27 cellular contexts compared by ENCODE assay signal in the genomic region with DNA sequence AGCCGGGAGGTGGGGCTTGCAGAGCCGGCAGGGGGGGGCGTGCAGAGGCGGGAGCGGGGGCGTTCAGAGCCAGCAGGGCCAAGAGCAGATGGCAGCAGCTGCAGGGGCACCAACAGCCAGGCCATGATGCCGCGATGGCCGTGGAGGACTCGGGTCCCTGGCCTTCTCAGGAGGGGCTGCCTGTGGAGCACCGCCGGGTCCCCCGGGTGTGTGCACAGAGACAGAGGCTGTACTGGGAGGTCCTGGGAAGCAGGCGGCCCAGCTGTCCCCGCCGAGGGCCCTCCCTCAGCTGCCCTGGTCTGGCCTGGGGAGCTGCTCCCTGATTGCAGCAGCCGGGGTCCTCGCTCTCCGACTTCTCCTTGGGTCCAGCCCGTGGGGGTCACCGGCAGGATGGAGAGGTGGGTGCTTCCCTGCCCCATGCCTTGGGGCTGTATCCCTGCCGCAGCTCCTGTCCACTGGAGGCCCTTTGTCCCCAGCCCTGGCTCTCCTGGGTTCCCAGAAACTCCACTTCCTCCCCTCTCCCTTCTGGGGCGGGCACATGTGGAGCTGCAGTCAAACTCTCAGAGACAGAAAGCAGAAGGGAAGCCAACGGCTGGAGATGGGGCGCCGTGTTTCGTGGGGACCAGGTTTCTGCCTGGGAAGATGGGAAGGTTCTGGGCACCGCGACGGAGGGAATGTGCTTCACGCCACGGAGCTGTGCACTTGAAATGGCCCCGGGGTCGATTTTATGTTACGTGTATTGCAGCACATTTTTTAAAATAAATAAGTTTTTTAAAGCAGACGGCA.
"Had no signal": no experiment of that assay in that cellular context is flagged by ENCODE, and none has a peak within 500 bp of the region (broad histone marks: within the 10 kb centered on the region; RNA-seq: fewer than 3 reads in every experiment).

No MANE protein-coding gene starts in this region.

- H3K27me3 ChIP-seq: pancreas had no signal

- H3K4me3 ChIP-seq: adrenal gland, body of pancreas, heart right ventricle, left lung, pancreas, psoas muscle, spleen, tibial nerve had no signal

- H3K4me1 ChIP-seq: adrenal gland, body of pancreas, left lung, pancreas, psoas muscle, spleen, tibial nerve had no signal

- H3K36me3 ChIP-seq: adrenal gland, heart right ventricle, left lung, pancreas, spleen, tibial nerve had no signal

- H3K9me3 ChIP-seq: adrenal gland, body of pancreas, heart right ventricle, left lung, pancreas, psoas muscle, spleen, tibial nerve had no signal

- H3K9me3 Mint-ChIP-seq: activated CD4-positive, alpha-beta memory T cell treated with anti-CD3 and anti-CD28 coated beads for 36 hours; activated CD4-positive, alpha-beta T cell treated with anti-CD3 and anti-CD28 coated beads, Interleukin-2, amount 10 ng/mL, durations not matched to agents 24 days and 14 days; activated naive CD4-positive, alpha-beta T cell treated with anti-CD3 and anti-CD28 coated beads for 36 hours; activated naive CD8-positive, alpha-beta T cell treated with anti-CD3 and anti-CD28 coated beads for 36 hours; activated T-helper 1 cell treated with anti-CD3 and anti-CD28 coated beads, Interleukin-12 subunit alpha, Interleukin-12 subunit beta, Interleukin-2, Interleukin-4 antibody, amounts not matched to agents 30 ng/mL and 10 ng/mL and 1 ng/mL, durations not matched to agents 14 hours and 24 hours and 36 hours; endodermal cell; nephron progenitor cell had no signal

- H3K36me3 Mint-ChIP-seq: activated CD4-positive, alpha-beta memory T cell treated with anti-CD3 and anti-CD28 coated beads for 36 hours; activated naive CD8-positive, alpha-beta T cell treated with anti-CD3 and anti-CD28 coated beads for 36 hours had no signal

- H3K4me3 Mint-ChIP-seq: activated CD4-positive, alpha-beta memory T cell treated with anti-CD3 and anti-CD28 coated beads for 36 hours; activated CD4-positive, alpha-beta T cell treated with anti-CD3 and anti-CD28 coated beads, Interleukin-2, amount 10 ng/mL, durations not matched to agents 24 days and 14 days; activated naive CD4-positive, alpha-beta T cell treated with anti-CD3 and anti-CD28 coated beads for 36 hours; activated naive CD8-positive, alpha-beta T cell treated with anti-CD3 and anti-CD28 coated beads for 36 hours; activated T-helper 1 cell treated with anti-CD3 and anti-CD28 coated beads, Interleukin-12 subunit alpha, Interleukin-12 subunit beta, Interleukin-2, Interleukin-4 antibody, amounts not matched to agents 30 ng/mL and 10 ng/mL and 1 ng/mL, durations not matched to agents 14 hours and 24 hours and 36 hours; endodermal cell; nephron progenitor cell; T-helper 17 cell had no signal

- H3K4me1 Mint-ChIP-seq: activated CD4-positive, alpha-beta T cell treated with anti-CD3 and anti-CD28 coated beads, Interleukin-2, amount 10 ng/mL, durations not matched to agents 24 days and 14 days; activated naive CD8-positive, alpha-beta T cell treated with anti-CD3 and anti-CD28 coated beads for 36 hours; endodermal cell; T-helper 17 cell had no signal

- DNase-seq: activated CD4-positive, alpha-beta memory T cell treated with anti-CD3 and anti-CD28 coated beads for 36 hours; activated CD4-positive, alpha-beta T cell treated with anti-CD3 and anti-CD28 coated beads, Interleukin-2, amount 10 ng/mL, durations not matched to agents 24 days and 14 days; activated CD4-positive, CD25-positive, alpha-beta regulatory T cell treated with anti-CD3 and anti-CD28 coated beads, Interleukin-2, amount 50 U/mL, for 72 hours; activated CD8-positive, alpha-beta memory T cell treated with anti-CD3 and anti-CD28 coated beads, Interleukin-2, amount 50 U/mL, for 4 hours; activated effector memory CD4-positive, alpha-beta T cell treated with anti-CD3 and anti-CD28 coated beads, Interleukin-2, amount 50 U/mL, for 16 hours; activated naive CD4-positive, alpha-beta T cell treated with anti-CD3 and anti-CD28 coated beads for 36 hours; activated naive CD8-positive, alpha-beta T cell treated with anti-CD3 and anti-CD28 coated beads for 36 hours; activated T-cell treated with anti-CD3 and anti-CD28 coated beads, Interleukin-2, amount 50 U/mL, for 1 hour; adrenal gland; body of pancreas; caudate nucleus; endodermal cell; foreskin fibroblast; kidney glomerular epithelial cell; mammary epithelial cell; nephron progenitor cell; nucleus accumbens; spleen; stimulated activated naive CD4-positive, alpha-beta T cell treated with Interleukin-2 at 50 U/mL for 16 hours; T-helper 17 cell; T1000 had no signal

- H3K27ac ChIP-seq: adrenal gland, body of pancreas, heart right ventricle, left lung, pancreas, psoas muscle, spleen, tibial nerve had no signal

- H3K27ac Mint-ChIP-seq: activated CD4-positive, alpha-beta memory T cell treated with anti-CD3 and anti-CD28 coated beads for 36 hours; activated CD4-positive, alpha-beta T cell treated with anti-CD3 and anti-CD28 coated beads, Interleukin-2, amount 10 ng/mL, durations not matched to agents 24 days and 14 days; activated naive CD4-positive, alpha-beta T cell treated with anti-CD3 and anti-CD28 coated beads for 36 hours; activated naive CD8-positive, alpha-beta T cell treated with anti-CD3 and anti-CD28 coated beads for 36 hours; activated T-helper 1 cell treated with anti-CD3 and anti-CD28 coated beads, Interleukin-12 subunit alpha, Interleukin-12 subunit beta, Interleukin-2, Interleukin-4 antibody, amounts not matched to agents 30 ng/mL and 10 ng/mL and 1 ng/mL, durations not matched to agents 14 hours and 24 hours and 36 hours; endodermal cell; nephron progenitor cell; T-helper 17 cell had no signal
